In the genomic region with DNA sequence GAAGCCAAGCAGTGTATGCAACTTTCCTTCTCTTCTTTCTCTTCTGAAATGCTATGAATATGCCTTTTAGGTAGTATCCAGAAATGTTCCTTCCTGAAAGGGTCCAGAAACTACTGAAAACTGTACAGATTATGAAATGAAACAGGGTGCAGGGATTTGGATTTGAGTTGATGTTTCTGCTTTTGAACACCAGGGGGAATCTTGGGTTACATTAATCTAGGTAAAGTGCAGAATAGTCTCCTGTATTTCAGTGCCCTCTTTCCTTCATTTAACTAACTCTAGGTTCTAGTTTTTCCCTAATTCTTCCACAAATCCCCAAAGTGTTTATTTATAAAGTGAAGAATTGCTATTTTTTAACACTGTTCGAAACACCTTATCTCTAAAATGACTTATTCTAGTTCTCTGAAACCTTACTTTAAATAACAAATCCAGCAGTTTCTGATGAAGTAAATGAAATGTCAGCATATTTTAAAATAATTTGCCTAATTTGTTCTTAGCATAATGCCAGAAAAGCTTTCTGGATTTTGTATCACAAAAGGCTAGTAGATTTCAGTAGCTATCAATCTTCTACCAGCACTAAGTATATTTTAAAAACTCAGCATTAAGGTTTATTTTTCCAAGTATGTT, we compare ENCODE assay signal across 7 cellular contexts.
DNase-seq lines count a peak whose midpoint lies in the region; ATAC-seq and FAIRE-seq lines count a peak whose summit lies in the region.

No MANE protein-coding gene starts in this region.

- H3K4me3 Mint-ChIP-seq in activated naive CD8-positive, alpha-beta T cell treated with anti-CD3 and anti-CD28 coated beads, Interleukin-2, amount 50 U/mL, for 24 hours = no peak overlapping the region

- H3K27ac Mint-ChIP-seq in activated naive CD8-positive, alpha-beta T cell treated with anti-CD3 and anti-CD28 coated beads, Interleukin-2, amount 50 U/mL, for 24 hours = no peak overlapping the region

- H3K9me3 Mint-ChIP-seq in activated naive CD8-positive, alpha-beta T cell treated with anti-CD3 and anti-CD28 coated beads, Interleukin-2, amount 50 U/mL, for 24 hours = no peaks in the 10 kb centered on the region

- H3K36me3 Mint-ChIP-seq in activated naive CD8-positive, alpha-beta T cell treated with anti-CD3 and anti-CD28 coated beads, Interleukin-2, amount 50 U/mL, for 24 hours (ENCODE audit: low read depth) = no peaks in the 10 kb centered on the region

- FAIRE-seq in TTC549 (lab: Jason Lieb, UNC) = peak; percentile 5

- ATAC-seq in GM18499 (IDR thresholded peaks at IDR 0.05; ENCODE audit: insufficient read depth, unreplicated experiment) = peak; percentile 55
- peak; percentile 72 for ATAC-seq in HG03520 (IDR thresholded peaks at IDR 0.05; ENCODE audit: unreplicated experiment)
- ATAC-seq in left lobe of liver = peak; percentile 68
- no peak for ATAC-seq in activated naive CD8-positive, alpha-beta T cell treated with anti-CD3 and anti-CD28 coated beads, Interleukin-2, amount 50 U/mL, for 24 hours

- DNase-seq in left lobe of liver (ENCODE audit: low spot score) (no peak), SKM-1 treated with dmso at 0.1 percent for 144 hours (lab: John Stamatoyannopoulos, UW; ENCODE audit: unreplicated experiment) (no peak)
- DNase-seq in activated naive CD8-positive, alpha-beta T cell treated with anti-CD3 and anti-CD28 coated beads, Interleukin-2, amount 50 U/mL, for 24 hours = no peak
- DNase-seq in activated CD4-positive, alpha-beta T cell treated with anti-CD3 and anti-CD28 coated beads, Interleukin-2, amount 50 U/mL, for 4 hours = no peak

- H3K4me1 Mint-ChIP-seq in activated naive CD8-positive, alpha-beta T cell treated with anti-CD3 and anti-CD28 coated beads, Interleukin-2, amount 50 U/mL, for 24 hours = no peaks in the 10 kb centered on the region

- no peaks in the 10 kb centered on the region for H3K27me3 Mint-ChIP-seq in activated naive CD8-positive, alpha-beta T cell treated with anti-CD3 and anti-CD28 coated beads, Interleukin-2, amount 50 U/mL, for 24 hours
